Comparison of ENCODE assay signal across 9 cellular contexts in genomic region chr5:141521244-141521781, GRCh38. TPM values are rescaled to one million over a fixed set of nuclear protein-coding genes. Genes with fewer than 3 reads are reported as not detected.
DNase-seq lines count a peak whose midpoint lies in the region; ATAC-seq and TF ChIP-seq lines count a peak whose summit lies in the region.
"Had no signal": no experiment of that assay in that cellular context is flagged by ENCODE, and none has a peak within 500 bp of the region (broad histone marks: within the 10 kb centered on the region; RNA-seq: fewer than 3 reads in every experiment).

No MANE protein-coding gene starts in this region.

- peak overlapping the region; percentile 22 for H3K4me3 Mint-ChIP-seq in nephron progenitor cell

- TF ChIP-seq POLR2A in esophagus muscularis mucosa (IDR thresholded peaks at IDR 0.05; ENCODE audit: low read depth): no peak

- DNase-seq in activated CD4-positive, CD25-positive, alpha-beta regulatory T cell (lab: John Stamatoyannopoulos, UW): no peak
- no peak for DNase-seq in SK-N-MC (ENCODE audit: low read depth, low spot score)
- no peak for DNase-seq in esophagus muscularis mucosa (ENCODE audit: extremely low spot score)
- no peak for DNase-seq in nephron progenitor cell
- no peak for DNase-seq in NCI-H510A treated with DMSO at 0.1 percent for 48 hours (lab: John Stamatoyannopoulos, UW)
- no peak for DNase-seq in NCI-H1694 (lab: John Stamatoyannopoulos, UW)

- no peaks in the 10 kb centered on the region for H3K9me3 Mint-ChIP-seq in nephron progenitor cell

- H3K27ac Mint-ChIP-seq in nephron progenitor cell: peak overlapping the region; percentile 96

- H3K9me3 ChIP-seq in SK-N-MC (ENCODE audit: low read depth, low read length) (no peaks in the 10 kb centered on the region), esophagus muscularis mucosa (no peaks in the 10 kb centered on the region)

- no peak for TF ChIP-seq EP300 in esophagus muscularis mucosa (IDR thresholded peaks at IDR 0.05)

- 25% methylated on average over 2 of the region's 2 CpGs for WGBS in esophagus muscularis mucosa

- H3K4me1 Mint-ChIP-seq in nephron progenitor cell: peaks cover 96% of the 10 kb centered on the region

- H3K4me3 ChIP-seq in SK-N-MC: no peak overlapping the region
- no peak overlapping the region for H3K4me3 ChIP-seq in esophagus muscularis mucosa

- ATAC-seq in activated CD4-positive, CD25-positive, alpha-beta regulatory T cell treated with anti-CD3 and anti-CD28 coated beads, Interleukin-2, amount 50 U/mL, for 24 hours: peak; percentile 62 to 64
- no peak for ATAC-seq in HG03039 (IDR thresholded peaks at IDR 0.05; ENCODE audit: unreplicated experiment)

- intact Hi-C loops in esophagus muscularis mucosa (cut with DNase I): loop anchor here (10.0 kb wide), 1 partner anchor 107 kb away; the partner anchor contains the start of genes PCDHGA10 and PCDHGB7

- no peak overlapping the region for H3K9ac ChIP-seq in SK-N-MC (ENCODE audit: insufficient read length)

- H3K27me3 Mint-ChIP-seq in nephron progenitor cell (ENCODE audit: low read depth, poor library complexity): peaks cover 3% of the 10 kb centered on the region

- no peak for TF ChIP-seq CTCF in esophagus muscularis mucosa (IDR thresholded peaks at IDR 0.05)
- no peak for TF ChIP-seq CTCF in nephron progenitor cell (IDR thresholded peaks at IDR 0.05)

- peaks cover 60 to 83% (median 65%) of the 10 kb centered on the region in 4 donors for H3K4me1 ChIP-seq in esophagus muscularis mucosa

- H3K27me3 ChIP-seq in esophagus muscularis mucosa: no peaks in the 10 kb centered on the region

- H3K36me3 Mint-ChIP-seq in nephron progenitor cell (ENCODE audit: low read depth): peaks cover 89% of the 10 kb centered on the region

- H3K27ac ChIP-seq in SK-N-MC (peak overlapping the region; percentile 88), esophagus muscularis mucosa (replicated peaks in 1 of 4) (peak overlapping the region; percentile 50 to 65 (median 56))

- H3K36me3 ChIP-seq in SK-N-MC (ENCODE audit: insufficient read depth, low read length) (peaks cover 68% of the 10 kb centered on the region), esophagus muscularis mucosa (peaks cover 0 to 56% (median 32%) of the 10 kb centered on the region in 4 donors)

RNA-seq across cellular contexts. Expression of gene PCDHGC5, which starts 32.4 kb away (rescaled TPM):
- 1 to 10 TPM in 3 of 4 donors, under 1 TPM in 1; 0.71 to 3.7 (median 1.4) TPM for total RNA-seq in esophagus muscularis mucosa
- total RNA-seq: activated CD8-positive, alpha-beta memory T cell treated with anti-CD3 and anti-CD28 coated beads for 36 hours had no signal

RNA-seq across cellular contexts. Expression of gene PCDHGC4, which starts 36.5 kb away (rescaled TPM):
- total RNA-seq in esophagus muscularis mucosa: 1 to 10 TPM in 3 of 4 donors, under 1 TPM in 1; 0.91 to 3.3 (median 2.0) TPM
- total RNA-seq: activated CD8-positive, alpha-beta memory T cell treated with anti-CD3 and anti-CD28 coated beads for 36 hours had no signal

RNA-seq across cellular contexts. Expression of gene PCDHGC3, which starts 45.5 kb away (rescaled TPM):
- 10 to 100 TPM; 56.5 to 81.1 (median 65.5) TPM for total RNA-seq in esophagus muscularis mucosa
